8 cellular contexts compared by ENCODE assay signal in genomic region chr18:41955688-41956087, GRCh38. TPM values are rescaled to one million over a fixed set of nuclear protein-coding genes. Genes with fewer than 3 reads are reported as not detected.
DNase-seq lines count a peak whose midpoint lies in the region; ATAC-seq and TF ChIP-seq lines count a peak whose summit lies in the region.

No MANE protein-coding gene starts in this region.

- no peak for ATAC-seq in T-cell (replicated peaks in 1 of 4)
- ATAC-seq in stimulated activated effector memory CD8-positive, alpha-beta T cell treated with anti-CD3 and anti-CD28 coated beads, Interleukin-12 subunit alpha, Interleukin-12 subunit beta, amount 100 ng/mL, for 72 hours: no peak
- no peak for ATAC-seq in GM18517 (IDR thresholded peaks at IDR 0.05; ENCODE audit: unreplicated experiment)
- no peak for ATAC-seq in GM19463 (IDR thresholded peaks at IDR 0.05; ENCODE audit: unreplicated experiment)
- ATAC-seq in GM21723 (IDR thresholded peaks at IDR 0.05; ENCODE audit: unreplicated experiment): no peak

- H3K4me1 ChIP-seq in right atrium auricular region: peaks cover 0 to 17% of the 10 kb centered on the region in 2 donors

- no peaks in the 10 kb centered on the region for H3K9me3 Mint-ChIP-seq in T-cell
- H3K9me3 Mint-ChIP-seq in stimulated activated effector memory CD8-positive, alpha-beta T cell treated with anti-CD3 and anti-CD28 coated beads, Interleukin-12 subunit alpha, Interleukin-12 subunit beta, amount 100 ng/mL, for 72 hours: no peaks in the 10 kb centered on the region

- DNase-seq in DMS53 (lab: John Stamatoyannopoulos, UW): peak; percentile 39
- DNase-seq in DMS53 treated with DMSO at 0.1 percent for 48 hours (lab: John Stamatoyannopoulos, UW; ENCODE audit: unreplicated experiment): no peak
- no peak for DNase-seq in T-cell
- no peak for DNase-seq in right atrium auricular region (ENCODE audit: low spot score)
- DNase-seq in stimulated activated effector memory CD8-positive, alpha-beta T cell treated with anti-CD3 and anti-CD28 coated beads, Interleukin-12 subunit alpha, Interleukin-12 subunit beta, amount 100 ng/mL, for 72 hours (ENCODE audit: low spot score in 2 of 2): no peak

- H3K27ac Mint-ChIP-seq in T-cell: peak overlapping the region; percentile 98 to 100
- peak overlapping the region; percentile 98 for H3K27ac Mint-ChIP-seq in stimulated activated effector memory CD8-positive, alpha-beta T cell treated with anti-CD3 and anti-CD28 coated beads, Interleukin-12 subunit alpha, Interleukin-12 subunit beta, amount 100 ng/mL, for 72 hours

- no peaks in the 10 kb centered on the region for H3K27me3 ChIP-seq in right atrium auricular region

- H3K4me1 Mint-ChIP-seq in T-cell: peaks cover 43 to 50% (median 50%) of the 10 kb centered on the region in 3 donors
- H3K4me1 Mint-ChIP-seq in stimulated activated effector memory CD8-positive, alpha-beta T cell treated with anti-CD3 and anti-CD28 coated beads, Interleukin-12 subunit alpha, Interleukin-12 subunit beta, amount 100 ng/mL, for 72 hours: peaks cover 41% of the 10 kb centered on the region

- CTCF ChIA-PET in T-cell (lab: Charles Lee): interaction anchor here in 1 of 2 donors (1.6 kb wide), 1 partner anchor 16 kb away, joined by 6 read pairs; no protein-coding TSS in a partner anchor

- POLR2A ChIA-PET in T-cell (lab: Charles Lee): no interaction called here

- peak overlapping the region; percentile 81 to 87 for H3K4me3 ChIP-seq in right atrium auricular region

- peaks cover 35% of the 10 kb centered on the region for H3K36me3 Mint-ChIP-seq in T-cell
- H3K36me3 Mint-ChIP-seq in stimulated activated effector memory CD8-positive, alpha-beta T cell treated with anti-CD3 and anti-CD28 coated beads, Interleukin-12 subunit alpha, Interleukin-12 subunit beta, amount 100 ng/mL, for 72 hours: peaks cover 46% of the 10 kb centered on the region

- peak overlapping the region; percentile 99 to 100 (median 100) for H3K4me3 Mint-ChIP-seq in T-cell
- peak overlapping the region; percentile 98 for H3K4me3 Mint-ChIP-seq in stimulated activated effector memory CD8-positive, alpha-beta T cell treated with anti-CD3 and anti-CD28 coated beads, Interleukin-12 subunit alpha, Interleukin-12 subunit beta, amount 100 ng/mL, for 72 hours

- H3K27ac ChIP-seq in right atrium auricular region: peak overlapping the region; percentile 70 to 82

- H3K36me3 ChIP-seq in right atrium auricular region: peaks cover 12% of the 10 kb centered on the region

- H3K27me3 Mint-ChIP-seq in T-cell: peaks cover 0 to 4% of the 10 kb centered on the region in 2 donors

- no peaks in the 10 kb centered on the region for H3K9me3 ChIP-seq in right atrium auricular region

- TF ChIP-seq CTCF in right atrium auricular region (IDR thresholded peaks at IDR 0.05): no peak

RNA-seq across cellular contexts. Expression of gene PIK3C3, which starts 0.7 kb away (rescaled TPM):
- 10 to 100 TPM; 56.6 to 65.8 (median 62.2) TPM for total RNA-seq in T-cell
- total RNA-seq in right atrium auricular region: 10 to 100 TPM; 17.9 to 32.2 TPM
